Comparison of ENCODE assay signal across 9 cellular contexts in the genomic region with DNA sequence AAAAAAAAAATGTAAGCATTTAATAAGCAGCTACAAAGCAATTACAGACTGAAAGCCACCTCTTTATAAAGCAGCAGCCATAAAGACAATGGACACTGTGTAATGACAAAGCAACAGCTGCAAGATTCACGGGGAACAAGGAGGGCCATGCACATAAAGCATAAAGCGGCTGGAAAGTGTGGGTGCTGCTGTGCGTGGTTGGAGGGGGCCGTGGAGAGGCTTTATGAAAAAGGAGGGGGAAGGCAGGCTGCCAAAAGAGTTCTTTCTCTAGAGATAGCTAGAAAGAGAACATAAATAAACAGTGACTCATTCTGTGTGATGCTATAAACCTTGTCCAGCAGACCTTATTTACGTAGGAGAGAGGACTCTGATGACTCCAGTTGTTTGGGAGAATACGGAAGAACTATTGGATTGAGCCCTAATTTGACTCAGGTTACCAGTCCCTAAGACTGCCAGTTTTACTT. TPM values are rescaled to one million over a fixed set of nuclear protein-coding genes. Genes with fewer than 3 reads are reported as not detected.
DNase-seq lines count a peak whose midpoint lies in the region; ATAC-seq and TF ChIP-seq lines count a peak whose summit lies in the region.
"Had no signal": no experiment of that assay in that cellular context is flagged by ENCODE, and none has a peak within 500 bp of the region (broad histone marks: within the 10 kb centered on the region; RNA-seq: fewer than 3 reads in every experiment).

No MANE protein-coding gene starts in this region.

- peak overlapping the region; percentile 21 for H3K4me3 ChIP-seq in brain microvascular endothelial cell (ENCODE audit: low read depth, low read length)
- H3K4me3 ChIP-seq in thyroid gland (replicated peaks in 1 of 3) = no peak overlapping the region

- 44 to 51% methylated on average over 6 of the region's 6 CpGs for WGBS in thyroid gland, 2 donors

- H3K27ac Mint-ChIP-seq in activated T-cell treated with anti-CD3 and anti-CD28 coated beads, Interleukin-2, amount 50 U/mL, for 72 hours = no peak overlapping the region
- no peak overlapping the region for H3K27ac Mint-ChIP-seq in activated naive CD4-positive, alpha-beta T cell treated with anti-CD3 and anti-CD28 coated beads, Interleukin-2, amount 50 U/mL, for 72 hours
- H3K27ac Mint-ChIP-seq: H9 had no signal

- H3K4me3 Mint-ChIP-seq in activated T-cell treated with anti-CD3 and anti-CD28 coated beads, Interleukin-2, amount 50 U/mL, for 72 hours = no peak overlapping the region
- H3K4me3 Mint-ChIP-seq: H9 had no signal

- peaks cover 23% of the 10 kb centered on the region for H3K27me3 Mint-ChIP-seq in activated T-cell treated with anti-CD3 and anti-CD28 coated beads, Interleukin-2, amount 50 U/mL, for 72 hours (ENCODE audit: low read depth)

- no peaks in the 10 kb centered on the region for H3K36me3 ChIP-seq in brain microvascular endothelial cell (replicated peaks)
- no peaks in the 10 kb centered on the region for H3K36me3 ChIP-seq in thyroid gland

- no peaks in the 10 kb centered on the region for H3K36me3 Mint-ChIP-seq in activated T-cell treated with anti-CD3 and anti-CD28 coated beads, Interleukin-2, amount 50 U/mL, for 72 hours (ENCODE audit: insufficient read depth in 2 of 2)
- H3K36me3 Mint-ChIP-seq in activated naive CD4-positive, alpha-beta T cell treated with anti-CD3 and anti-CD28 coated beads, Interleukin-2, amount 50 U/mL, for 72 hours = peaks cover 0 to 6% of the 10 kb centered on the region in 2 donors

- no peak for TF ChIP-seq POLR2A in thyroid gland (IDR thresholded peaks at IDR 0.05)

- peak; percentile 29 for ATAC-seq in left lobe of liver
- no peak for ATAC-seq in activated T-cell treated with anti-CD3 and anti-CD28 coated beads, Interleukin-2, amount 50 U/mL, for 72 hours (replicated peaks in 1 of 2)
- ATAC-seq in activated naive CD4-positive, alpha-beta T cell treated with anti-CD3 and anti-CD28 coated beads, Interleukin-2, amount 50 U/mL, for 72 hours = no peak

- intact Hi-C loops in thyroid gland (cut with DNase I) = no loop called here

- H3K9me3 ChIP-seq in thyroid gland = no peaks in the 10 kb centered on the region

- TF ChIP-seq CTCF in brain microvascular endothelial cell (IDR thresholded peaks at IDR 0.05; ENCODE audit: low read depth, low read length, missing control alignments) = no peak
- TF ChIP-seq CTCF in thyroid gland (IDR thresholded peaks at IDR 0.05) = no peak

- peaks cover 0 to 8% of the 10 kb centered on the region in 2 donors for H3K4me1 ChIP-seq in thyroid gland

- peak; percentile 88 for DNase-seq in LHCN-M2 (ENCODE audit: low read depth)
- peak; percentile 97 for DNase-seq in brain microvascular endothelial cell
- DNase-seq in left lobe of liver (ENCODE audit: low spot score) = no peak
- DNase-seq in thyroid gland = peak in 1 of 2 donors; percentile 10
- no peak for DNase-seq in stimulated activated naive CD4-positive, alpha-beta T cell treated with Interleukin-2 at 50 U/mL for 16 hours (lab: John Stamatoyannopoulos, UW)
- DNase-seq in activated T-cell treated with anti-CD3 and anti-CD28 coated beads, Interleukin-2, amount 50 U/mL, for 72 hours = no peak
- no peak for DNase-seq in activated naive CD4-positive, alpha-beta T cell treated with anti-CD3 and anti-CD28 coated beads, Interleukin-2, amount 50 U/mL, for 72 hours (ENCODE audit: low spot score in 2 of 2)
- DNase-seq in activated CD8-positive, alpha-beta memory T cell treated with anti-CD3 and anti-CD28 coated beads, Interleukin-2, amount 50 U/mL, for 48 hours = no peak
- DNase-seq: H9 had no signal

- in situ Hi-C loops in brain microvascular endothelial cell (cut with HindIII; ENCODE audit: low pct_ligation_motif_present, low sequenced_read_pairs) = no loop called here

- H3K27me3 ChIP-seq in brain microvascular endothelial cell (replicated peaks) = no peaks in the 10 kb centered on the region
- H3K27me3 ChIP-seq in thyroid gland = no peaks in the 10 kb centered on the region

- H3K27ac ChIP-seq in brain microvascular endothelial cell (peak overlapping the region; percentile 73), thyroid gland (peak overlapping the region; percentile 24 to 63 (median 36))

- H3K4me1 Mint-ChIP-seq in activated T-cell treated with anti-CD3 and anti-CD28 coated beads, Interleukin-2, amount 50 U/mL, for 72 hours (ENCODE audit: low read depth) = no peaks in the 10 kb centered on the region

- H3K9me3 Mint-ChIP-seq in activated T-cell treated with anti-CD3 and anti-CD28 coated beads, Interleukin-2, amount 50 U/mL, for 72 hours = peaks cover 3% of the 10 kb centered on the region in 2 donors
- H3K9me3 Mint-ChIP-seq in activated naive CD4-positive, alpha-beta T cell treated with anti-CD3 and anti-CD28 coated beads, Interleukin-2, amount 50 U/mL, for 72 hours = peaks cover 0 to 12% of the 10 kb centered on the region in 2 donors
- H3K9me3 Mint-ChIP-seq: H9 had no signal

RNA-seq across cellular contexts. Expression of gene ADAMTS1, which starts 49.3 kb away (rescaled TPM):
- total RNA-seq in LHCN-M2 (2014; rRNA removed) (82.8 and 101 TPM in 2 replicates), left lobe of liver (3.3 TPM), thyroid gland (10 to 100 TPM; 43.4 to 86.5 (median 56.3) TPM)
- polyA plus RNA-seq in LHCN-M2 (2012) = 75.9 TPM
- total RNA-seq in activated T-cell treated with anti-CD3 and anti-CD28 coated beads, Interleukin-2, amount 50 U/mL, for 72 hours = under 1 TPM in 1 of 2 donors, not detected in 1; 0.31 TPM
- under 1 TPM; 0.09 to 0.31 TPM for total RNA-seq in activated naive CD4-positive, alpha-beta T cell treated with anti-CD3 and anti-CD28 coated beads, Interleukin-2, amount 50 U/mL, for 72 hours

Comparison
In these comparisons a context has a peak if more than half of its experiments do, and no peak if none do; other contexts are left out.
1. DNase-seq: peak in LHCN-M2 (single experiment) and brain microvascular endothelial cell (single experiment); none in left lobe of liver (single experiment), stimulated activated naive CD4-positive, alpha-beta T cell treated with Interleukin-2 at 50 U/mL for 16 hours (single experiment), activated T-cell treated with anti-CD3 and anti-CD28 coated beads, Interleukin-2, amount 50 U/mL, for 72 hours (0 of 2), activated naive CD4-positive, alpha-beta T cell treated with anti-CD3 and anti-CD28 coated beads, Interleukin-2, amount 50 U/mL, for 72 hours (0 of 2) and activated CD8-positive, alpha-beta memory T cell treated with anti-CD3 and anti-CD28 coated beads, Interleukin-2, amount 50 U/mL, for 48 hours (single experiment).
2. RNA of gene ADAMTS1, which starts 49.3 kb away (total RNA-seq): 82.8 to 101 TPM in LHCN-M2 and 43.4 to 86.5 TPM in thyroid gland; 3.3 TPM in left lobe of liver (single experiment), 0.31 TPM in activated T-cell treated with anti-CD3 and anti-CD28 coated beads, Interleukin-2, amount 50 U/mL, for 72 hours and 0.09 to 0.31 TPM in activated naive CD4-positive, alpha-beta T cell treated with anti-CD3 and anti-CD28 coated beads, Interleukin-2, amount 50 U/mL, for 72 hours; every median in the first group is over 10 times any median in the second.